In the genomic region with DNA sequence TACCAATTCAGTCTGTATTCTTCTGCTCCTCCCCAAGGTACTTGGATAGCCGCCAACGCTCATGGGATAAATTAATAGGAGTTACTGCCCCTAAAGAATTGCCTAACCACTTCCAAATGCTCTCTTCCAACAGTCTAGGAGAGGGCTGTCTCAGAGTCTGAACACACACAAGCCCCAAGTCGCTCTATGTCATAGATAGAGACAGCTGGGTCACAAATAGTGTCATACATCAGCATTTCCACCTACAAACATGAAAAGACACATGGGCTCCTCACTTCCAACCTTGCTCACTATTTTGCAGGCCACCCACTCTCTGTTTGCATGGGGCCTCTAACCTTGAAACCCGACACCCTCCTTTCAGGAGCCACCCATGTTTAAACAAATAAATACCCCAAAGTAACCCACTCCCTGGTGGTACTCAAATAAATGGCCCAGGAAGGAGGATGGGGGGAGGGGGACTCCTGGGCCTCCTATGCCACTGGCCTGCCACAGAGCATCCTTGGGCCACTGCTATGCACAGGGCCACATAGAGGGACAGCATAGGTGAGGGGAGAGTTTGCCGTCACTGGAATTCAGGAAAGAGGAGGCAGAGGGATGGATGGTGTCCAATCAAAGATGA, we compare ENCODE assay signal across 15 cellular contexts.
DNase-seq lines count a peak whose midpoint lies in the region; TF ChIP-seq lines count a peak whose summit lies in the region.
"Had no signal": no experiment of that assay in that cellular context is flagged by ENCODE, and none has a peak within 500 bp of the region (broad histone marks: within the 10 kb centered on the region; RNA-seq: fewer than 3 reads in every experiment).

No MANE protein-coding gene starts in this region.

- H3K36me3 Mint-ChIP-seq in nephron (ENCODE audit: low read depth), result no peaks in the 10 kb centered on the region

- DNase-seq in DMS53 treated with DMSO at 0.1 percent for 48 hours (lab: John Stamatoyannopoulos, UW; ENCODE audit: unreplicated experiment), result peak; percentile 22
- DNase-seq in NCI-H1092 treated with DMSO at 0.1 percent for 48 hours (lab: John Stamatoyannopoulos, UW), result peak; percentile 82
- peak; percentile 19 for DNase-seq in SHP77 treated with DMSO at 0.1 percent for 48 hours (lab: John Stamatoyannopoulos, UW)
- no peak for DNase-seq in activated gamma-delta T cell treated with Interleukin-2 at 50 U/mL for 16 hours
- no peak for DNase-seq in NK-92 treated with Interleukin-12 subunit alpha and Interleukin-12 subunit beta, amount 100 ng/mL, for 24 hours (lab: John Stamatoyannopoulos, UW)
- no peak for DNase-seq in NCI-H187 (lab: John Stamatoyannopoulos, UW)
- no peak for DNase-seq in T-helper 9 cell
- DNase-seq: activated naive CD8-positive, alpha-beta T cell treated with anti-CD3 and anti-CD28 coated beads, Interleukin-2, amount 50 U/mL, for 24 hours; cortex of kidney; foreskin melanocyte; NCI-H82; nucleus accumbens; stimulated activated CD4-positive, alpha-beta T cell treated with anti-CD3 and anti-CD28 coated beads, Interleukin-1b, Interleukin-23, amount 100 ng/mL, for 48 hours; stimulated activated naive CD8-positive, alpha-beta T cell treated with anti-CD3 and anti-CD28 coated beads, Interleukin-15, Interleukin-2, amounts not matched to agents 100 U/mL and 50 U/mL, for 24 hours had no signal

- no peak overlapping the region for H3K4me3 Mint-ChIP-seq in nephron
- H3K4me3 Mint-ChIP-seq: activated naive CD8-positive, alpha-beta T cell treated with anti-CD3 and anti-CD28 coated beads, Interleukin-2, amount 50 U/mL, for 24 hours had no signal

- TF ChIP-seq CTCF in nephron (IDR thresholded peaks at IDR 0.05; ENCODE audit: unreplicated experiment in 3 of 3), result no peak

- H3K27me3 Mint-ChIP-seq in nephron (ENCODE audit: low read depth), result peaks cover 30% of the 10 kb centered on the region
- H3K27me3 Mint-ChIP-seq: activated naive CD8-positive, alpha-beta T cell treated with anti-CD3 and anti-CD28 coated beads, Interleukin-2, amount 50 U/mL, for 24 hours had no signal

- peaks cover 4% of the 10 kb centered on the region for H3K9me3 Mint-ChIP-seq in nephron
- H3K9me3 Mint-ChIP-seq: activated naive CD8-positive, alpha-beta T cell treated with anti-CD3 and anti-CD28 coated beads, Interleukin-2, amount 50 U/mL, for 24 hours had no signal

- H3K27ac Mint-ChIP-seq in nephron, result peak overlapping the region in 2 of 3 experiments; percentile 30 to 53
- H3K27ac Mint-ChIP-seq: activated naive CD8-positive, alpha-beta T cell treated with anti-CD3 and anti-CD28 coated beads, Interleukin-2, amount 50 U/mL, for 24 hours had no signal

- peaks cover 36% of the 10 kb centered on the region for H3K4me1 Mint-ChIP-seq in nephron
- H3K4me1 Mint-ChIP-seq: activated naive CD8-positive, alpha-beta T cell treated with anti-CD3 and anti-CD28 coated beads, Interleukin-2, amount 50 U/mL, for 24 hours had no signal

Comparison
In these comparisons a context has a peak if more than half of its experiments do, and no peak if none do; other contexts are left out.
1. DNase-seq: peak in DMS53 treated with DMSO at 0.1 percent for 48 hours (single experiment), NCI-H1092 treated with DMSO at 0.1 percent for 48 hours (single experiment) and SHP77 treated with DMSO at 0.1 percent for 48 hours (single experiment); none in activated gamma-delta T cell treated with Interleukin-2 at 50 U/mL for 16 hours (single experiment), NK-92 treated with Interleukin-12 subunit alpha and Interleukin-12 subunit beta, amount 100 ng/mL, for 24 hours (single experiment), NCI-H187 (0 of 2) and T-helper 9 cell (single experiment).